1 cellular context compared by ENCODE assay signal in the genomic region with DNA sequence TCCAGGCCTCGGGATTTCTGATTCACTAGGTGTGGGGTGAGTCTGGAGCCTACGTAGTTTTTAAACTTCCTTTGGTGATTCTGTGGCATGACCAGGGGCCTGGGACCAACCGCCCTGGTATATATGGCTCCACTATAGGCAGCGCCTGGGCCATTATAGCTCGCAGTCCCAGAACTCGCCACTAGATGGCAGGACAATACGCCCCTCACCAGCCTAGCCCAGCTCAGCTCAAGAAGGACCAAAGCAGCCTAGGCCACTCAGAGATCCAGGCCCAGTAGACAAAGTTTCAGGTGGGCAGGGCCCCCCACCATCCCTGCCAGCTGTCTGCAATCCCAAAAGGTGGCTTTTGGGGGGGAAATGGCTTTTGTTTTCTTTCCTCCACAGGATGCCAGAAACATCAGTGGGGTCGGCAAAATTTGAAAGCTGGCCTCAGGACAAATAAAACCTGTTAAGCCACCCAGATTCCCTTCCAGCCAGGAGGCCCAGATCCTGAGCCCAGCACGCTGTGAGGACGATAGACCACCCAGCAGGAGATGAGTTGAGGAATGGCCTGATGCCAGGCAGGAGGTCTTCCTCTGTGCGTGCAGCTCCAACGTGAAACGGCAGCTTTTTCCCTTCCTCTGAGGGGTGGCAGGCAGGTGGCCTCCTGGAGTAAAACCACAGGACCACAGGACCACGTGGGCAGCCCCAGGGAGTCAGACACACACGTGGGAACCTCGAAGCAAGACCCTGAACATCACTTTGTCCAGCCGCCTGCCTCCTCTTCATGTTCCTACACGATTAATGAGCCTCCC.
TF ChIP-seq lines count a peak whose summit lies in the region.

No MANE protein-coding gene starts in this region.

TF ChIP-seq in HepG2, 621 proteins besides CTCF, POLR2A, EP300 and RAD21 (continued from another document and continues in another):
- TF ChIP-seq ZNF432 (CRISPR knock-in tag; IDR thresholded peaks at IDR 0.05; ENCODE audit: borderline replicate concordance) (no peak), ERF (CRISPR knock-in tag; IDR thresholded peaks at IDR 0.05) (peak; percentile 43; the same call in 1 of the 2 replicates), ZNF550 (CRISPR knock-in tag; IDR thresholded peaks at IDR 0.05; ENCODE audit: borderline replicate concordance) (no peak), ETV6 (CRISPR knock-in tag; conservative IDR thresholded peaks at IDR 0.05) (no peak), ZNF121 (CRISPR knock-in tag; IDR thresholded peaks at IDR 0.05) (no peak), POLR2G (IDR thresholded peaks at IDR 0.05; ENCODE audit: low read depth, low read length) (no peak), SOX6 (IDR thresholded peaks at IDR 0.05) (no peak), SOX6 (CRISPR knock-in tag; IDR thresholded peaks at IDR 0.05) (no peak), YY1 (IDR thresholded peaks at IDR 0.05; ENCODE audit: insufficient read depth, insufficient replicate concordance, low read depth, low read length) (peak; percentile 43), DNMT3B (CRISPR knock-in tag; conservative IDR thresholded peaks at IDR 0.05) (no peak), SP4 (CRISPR knock-in tag; IDR thresholded peaks at IDR 0.05) (no peak), ZNF253 (CRISPR knock-in tag; IDR thresholded peaks at IDR 0.05; ENCODE audit: borderline replicate concordance) (no peak), KLF12 (CRISPR knock-in tag; IDR thresholded peaks at IDR 0.05; ENCODE audit: borderline replicate concordance) (no peak), ASH2L (IDR thresholded peaks at IDR 0.05; ENCODE audit: insufficient read length, low read depth, low read length) (peak; percentile 23), MED1 (CRISPR knock-in tag; IDR thresholded peaks at IDR 0.05) (0 out of 2 replicates have a peak, but pooled peaks have one; percentile 34), ATF7-NPFF (CRISPR knock-in tag; IDR thresholded peaks at IDR 0.05; ENCODE audit: low read depth) (no peak), ZFY (CRISPR knock-in tag; IDR thresholded peaks at IDR 0.05) (peak; percentile 58; the same call in 1 of the 2 replicates), ZNF781 (CRISPR knock-in tag; IDR thresholded peaks at IDR 0.05; ENCODE audit: borderline replicate concordance, not compliant biosample characterization) (no peak), GZF1 (CRISPR knock-in tag; IDR thresholded peaks at IDR 0.05) (no peak), ZNF337 (CRISPR knock-in tag; IDR thresholded peaks at IDR 0.05; ENCODE audit: borderline replicate concordance, low read depth) (no peak), PRPF4 (IDR thresholded peaks at IDR 0.05; ENCODE audit: low read depth, low read length, poor library complexity, severe bottlenecking) (no peak), ZNF878 (CRISPR knock-in tag; IDR thresholded peaks at IDR 0.05) (no peak), CHCHD3 (CRISPR knock-in tag; IDR thresholded peaks at IDR 0.05) (no peak), ZNF235 (CRISPR knock-in tag; IDR thresholded peaks at IDR 0.05; ENCODE audit: borderline replicate concordance) (no peak), GABPB1 (CRISPR knock-in tag; IDR thresholded peaks at IDR 0.05) (0 out of 2 replicates have a peak, but pooled peaks have one; percentile 13), ZNF367 (CRISPR knock-in tag; IDR thresholded peaks at IDR 0.05; ENCODE audit: borderline replicate concordance) (no peak), PRMT3 (CRISPR knock-in tag; IDR thresholded peaks at IDR 0.05; ENCODE audit: borderline replicate concordance, low read depth) (no peak), THAP11 (CRISPR knock-in tag; IDR thresholded peaks at IDR 0.05) (0 out of 2 replicates have a peak, but pooled peaks have one; percentile 22), NFE2L1 (CRISPR knock-in tag; IDR thresholded peaks at IDR 0.05; ENCODE audit: borderline replicate concordance) (no peak), GATAD2A (CRISPR knock-in tag; IDR thresholded peaks at IDR 0.05) (0 out of 2 replicates have a peak, but pooled peaks have one; percentile 28), PTBP1 (IDR thresholded peaks at IDR 0.05; ENCODE audit: low read depth, low read length, poor library complexity, severe bottlenecking) (no peak), ZNF775 (CRISPR knock-in tag; IDR thresholded peaks at IDR 0.05; ENCODE audit: borderline replicate concordance) (no peak), HNRNPL (IDR thresholded peaks at IDR 0.05; ENCODE audit: low read depth, low read length) (0 out of 2 replicates have a peak, but pooled peaks have one; percentile 22), PHF20 (CRISPR knock-in tag; IDR thresholded peaks at IDR 0.05) (no peak), RARA (CRISPR knock-in tag; IDR thresholded peaks at IDR 0.05) (no peak), NR3C1 (CRISPR knock-in tag; IDR thresholded peaks at IDR 0.05) (no peak), KAT7 (CRISPR knock-in tag; IDR thresholded peaks at IDR 0.05; ENCODE audit: borderline replicate concordance) (no peak), DR1 (CRISPR knock-in tag; IDR thresholded peaks at IDR 0.05) (no peak), ZNF317 (CRISPR knock-in tag; IDR thresholded peaks at IDR 0.05) (no peak), ZNF703 (CRISPR knock-in tag; IDR thresholded peaks at IDR 0.05; ENCODE audit: borderline replicate concordance) (no peak), RFX3 (CRISPR knock-in tag; IDR thresholded peaks at IDR 0.05) (no peak), ZNF160 (CRISPR knock-in tag; IDR thresholded peaks at IDR 0.05) (no peak), KMT2B (CRISPR knock-in tag; IDR thresholded peaks at IDR 0.05) (no peak)
- TF ChIP-seq, protein P1, sequence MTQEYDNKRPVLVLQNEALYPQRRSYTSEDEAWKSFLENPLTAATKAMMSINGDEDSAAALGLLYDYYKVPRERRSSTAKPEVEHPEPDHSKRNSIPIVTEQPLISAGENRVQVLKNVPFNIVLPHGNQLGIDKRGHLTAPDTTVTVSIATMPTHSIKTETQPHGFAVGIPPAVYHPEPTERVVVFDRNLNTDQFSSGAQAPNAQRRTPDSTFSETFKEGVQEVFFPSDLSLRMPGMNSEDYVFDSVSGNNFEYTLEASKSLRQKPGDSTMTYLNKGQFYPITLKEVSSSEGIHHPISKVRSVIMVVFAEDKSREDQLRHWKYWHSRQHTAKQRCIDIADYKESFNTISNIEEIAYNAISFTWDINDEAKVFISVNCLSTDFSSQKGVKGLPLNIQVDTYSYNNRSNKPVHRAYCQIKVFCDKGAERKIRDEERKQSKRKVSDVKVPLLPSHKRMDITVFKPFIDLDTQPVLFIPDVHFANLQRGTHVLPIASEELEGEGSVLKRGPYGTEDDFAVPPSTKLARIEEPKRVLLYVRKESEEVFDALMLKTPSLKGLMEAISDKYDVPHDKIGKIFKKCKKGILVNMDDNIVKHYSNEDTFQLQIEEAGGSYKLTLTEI (CRISPR knock-in tag; conservative IDR thresholded peaks at IDR 0.05): no peak
- TF ChIP-seq, protein P2, sequence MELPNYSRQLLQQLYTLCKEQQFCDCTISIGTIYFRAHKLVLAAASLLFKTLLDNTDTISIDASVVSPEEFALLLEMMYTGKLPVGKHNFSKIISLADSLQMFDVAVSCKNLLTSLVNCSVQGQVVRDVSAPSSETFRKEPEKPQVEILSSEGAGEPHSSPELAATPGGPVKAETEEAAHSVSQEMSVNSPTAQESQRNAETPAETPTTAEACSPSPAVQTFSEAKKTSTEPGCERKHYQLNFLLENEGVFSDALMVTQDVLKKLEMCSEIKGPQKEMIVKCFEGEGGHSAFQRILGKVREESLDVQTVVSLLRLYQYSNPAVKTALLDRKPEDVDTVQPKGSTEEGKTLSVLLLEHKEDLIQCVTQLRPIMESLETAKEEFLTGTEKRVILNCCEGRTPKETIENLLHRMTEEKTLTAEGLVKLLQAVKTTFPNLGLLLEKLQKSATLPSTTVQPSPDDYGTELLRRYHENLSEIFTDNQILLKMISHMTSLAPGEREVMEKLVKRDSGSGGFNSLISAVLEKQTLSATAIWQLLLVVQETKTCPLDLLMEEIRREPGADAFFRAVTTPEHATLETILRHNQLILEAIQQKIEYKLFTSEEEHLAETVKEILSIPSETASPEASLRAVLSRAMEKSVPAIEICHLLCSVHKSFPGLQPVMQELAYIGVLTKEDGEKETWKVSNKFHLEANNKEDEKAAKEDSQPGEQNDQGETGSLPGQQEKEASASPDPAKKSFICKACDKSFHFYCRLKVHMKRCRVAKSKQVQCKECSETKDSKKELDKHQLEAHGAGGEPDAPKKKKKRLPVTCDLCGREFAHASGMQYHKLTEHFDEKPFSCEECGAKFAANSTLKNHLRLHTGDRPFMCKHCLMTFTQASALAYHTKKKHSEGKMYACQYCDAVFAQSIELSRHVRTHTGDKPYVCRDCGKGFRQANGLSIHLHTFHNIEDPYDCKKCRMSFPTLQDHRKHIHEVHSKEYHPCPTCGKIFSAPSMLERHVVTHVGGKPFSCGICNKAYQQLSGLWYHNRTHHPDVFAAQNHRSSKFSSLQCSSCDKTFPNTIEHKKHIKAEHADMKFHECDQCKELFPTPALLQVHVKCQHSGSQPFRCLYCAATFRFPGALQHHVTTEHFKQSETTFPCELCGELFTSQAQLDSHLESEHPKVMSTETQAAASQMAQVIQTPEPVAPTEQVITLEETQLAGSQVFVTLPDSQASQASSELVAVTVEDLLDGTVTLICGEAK (IDR thresholded peaks at IDR 0.05): no peak
- TF ChIP-seq, protein P2 (CRISPR knock-in tag; IDR thresholded peaks at IDR 0.05): no peak
- TF ChIP-seq, protein P3, sequence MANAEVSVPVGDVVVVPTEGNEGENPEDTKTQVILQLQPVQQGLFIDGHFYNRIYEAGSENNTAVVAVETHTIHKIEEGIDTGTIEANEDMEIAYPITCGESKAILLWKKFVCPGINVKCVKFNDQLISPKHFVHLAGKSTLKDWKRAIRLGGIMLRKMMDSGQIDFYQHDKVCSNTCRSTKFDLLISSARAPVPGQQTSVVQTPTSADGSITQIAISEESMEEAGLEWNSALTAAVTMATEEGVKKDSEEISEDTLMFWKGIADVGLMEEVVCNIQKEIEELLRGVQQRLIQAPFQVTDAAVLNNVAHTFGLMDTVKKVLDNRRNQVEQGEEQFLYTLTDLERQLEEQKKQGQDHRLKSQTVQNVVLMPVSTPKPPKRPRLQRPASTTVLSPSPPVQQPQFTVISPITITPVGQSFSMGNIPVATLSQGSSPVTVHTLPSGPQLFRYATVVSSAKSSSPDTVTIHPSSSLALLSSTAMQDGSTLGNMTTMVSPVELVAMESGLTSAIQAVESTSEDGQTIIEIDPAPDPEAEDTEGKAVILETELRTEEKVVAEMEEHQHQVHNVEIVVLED (CRISPR knock-in tag; IDR thresholded peaks at IDR 0.05; ENCODE audit: borderline replicate concordance): no peak
- TF ChIP-seq, protein P4, sequence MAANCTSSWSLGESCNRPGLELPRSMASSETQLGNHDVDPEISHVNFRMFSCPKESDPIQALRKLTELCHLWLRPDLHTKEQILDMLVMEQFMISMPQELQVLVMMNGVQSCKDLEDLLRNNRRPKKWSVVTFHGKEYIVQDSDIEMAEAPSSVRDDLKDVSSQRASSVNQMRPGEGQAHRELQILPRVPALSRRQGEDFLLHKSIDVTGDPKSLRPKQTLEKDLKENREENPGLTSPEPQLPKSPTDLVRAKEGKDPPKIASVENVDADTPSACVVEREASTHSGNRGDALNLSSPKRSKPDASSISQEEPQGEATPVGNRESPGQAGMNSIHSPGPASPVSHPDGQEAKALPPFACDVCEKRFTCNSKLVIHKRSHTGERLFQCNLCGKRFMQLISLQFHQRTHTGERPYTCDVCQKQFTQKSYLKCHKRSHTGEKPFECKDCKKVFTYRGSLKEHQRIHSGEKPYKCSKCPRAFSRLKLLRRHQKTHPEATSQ (CRISPR knock-in tag; IDR thresholded peaks at IDR 0.05; ENCODE audit: borderline replicate concordance): no peak
- TF ChIP-seq, protein P5, sequence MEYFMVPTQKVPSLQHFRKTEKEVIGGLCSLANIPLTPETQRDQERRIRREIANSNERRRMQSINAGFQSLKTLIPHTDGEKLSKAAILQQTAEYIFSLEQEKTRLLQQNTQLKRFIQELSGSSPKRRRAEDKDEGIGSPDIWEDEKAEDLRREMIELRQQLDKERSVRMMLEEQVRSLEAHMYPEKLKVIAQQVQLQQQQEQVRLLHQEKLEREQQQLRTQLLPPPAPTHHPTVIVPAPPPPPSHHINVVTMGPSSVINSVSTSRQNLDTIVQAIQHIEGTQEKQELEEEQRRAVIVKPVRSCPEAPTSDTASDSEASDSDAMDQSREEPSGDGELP (IDR thresholded peaks at IDR 0.05; ENCODE audit: borderline replicate concordance, low read depth): no peak
- TF ChIP-seq, protein P6, sequence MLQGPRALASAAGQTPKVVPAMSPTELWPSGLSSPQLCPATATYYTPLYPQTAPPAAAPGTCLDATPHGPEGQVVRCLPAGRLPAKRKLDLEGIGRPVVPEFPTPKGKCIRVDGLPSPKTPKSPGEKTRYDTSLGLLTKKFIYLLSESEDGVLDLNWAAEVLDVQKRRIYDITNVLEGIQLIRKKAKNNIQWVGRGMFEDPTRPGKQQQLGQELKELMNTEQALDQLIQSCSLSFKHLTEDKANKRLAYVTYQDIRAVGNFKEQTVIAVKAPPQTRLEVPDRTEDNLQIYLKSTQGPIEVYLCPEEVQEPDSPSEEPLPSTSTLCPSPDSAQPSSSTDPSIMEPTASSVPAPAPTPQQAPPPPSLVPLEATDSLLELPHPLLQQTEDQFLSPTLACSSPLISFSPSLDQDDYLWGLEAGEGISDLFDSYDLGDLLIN (CRISPR knock-in tag; IDR thresholded peaks at IDR 0.05; ENCODE audit: borderline replicate concordance): no peak
